1 cellular context compared by ENCODE assay signal in the genomic region with DNA sequence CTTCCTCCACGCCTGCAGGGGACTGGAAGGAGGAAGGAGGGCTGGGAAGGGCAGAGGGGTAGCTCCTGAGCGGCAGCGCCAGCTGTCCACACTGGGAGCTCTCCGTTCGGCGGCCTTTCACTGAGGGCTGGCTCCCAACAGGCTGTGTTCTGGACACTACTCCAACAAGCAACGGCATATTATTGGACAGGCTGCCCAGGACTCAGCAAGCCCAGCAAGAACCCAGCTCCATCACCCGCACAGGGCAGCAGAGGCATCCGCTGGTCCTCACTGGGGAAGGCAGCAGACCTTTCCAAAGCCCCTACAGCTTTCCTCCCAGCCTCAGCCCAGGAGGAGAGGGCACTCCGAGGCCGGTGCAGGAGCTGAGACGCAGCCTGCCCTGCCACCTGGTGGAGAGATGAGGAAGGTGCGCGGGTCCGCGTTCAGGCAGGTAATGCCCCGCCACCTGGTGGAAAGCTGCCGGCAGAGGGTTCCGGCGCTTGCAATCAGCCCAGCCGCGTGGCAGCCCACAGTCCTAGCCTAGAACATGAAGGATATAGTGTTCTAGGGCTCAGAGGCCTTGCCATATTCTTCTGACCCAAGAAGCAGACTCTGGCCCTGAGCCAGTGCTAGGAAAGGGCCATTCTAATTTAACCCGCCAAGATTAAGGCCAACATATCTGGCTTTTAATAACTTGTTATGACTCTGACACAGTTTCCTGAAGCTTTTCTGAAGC.
TF ChIP-seq lines count a peak whose summit lies in the region.

No MANE protein-coding gene starts in this region.

TF ChIP-seq in HepG2, 621 proteins besides CTCF, POLR2A, EP300 and RAD21 (continued from another document and continues in another):
- TF ChIP-seq, protein P1, sequence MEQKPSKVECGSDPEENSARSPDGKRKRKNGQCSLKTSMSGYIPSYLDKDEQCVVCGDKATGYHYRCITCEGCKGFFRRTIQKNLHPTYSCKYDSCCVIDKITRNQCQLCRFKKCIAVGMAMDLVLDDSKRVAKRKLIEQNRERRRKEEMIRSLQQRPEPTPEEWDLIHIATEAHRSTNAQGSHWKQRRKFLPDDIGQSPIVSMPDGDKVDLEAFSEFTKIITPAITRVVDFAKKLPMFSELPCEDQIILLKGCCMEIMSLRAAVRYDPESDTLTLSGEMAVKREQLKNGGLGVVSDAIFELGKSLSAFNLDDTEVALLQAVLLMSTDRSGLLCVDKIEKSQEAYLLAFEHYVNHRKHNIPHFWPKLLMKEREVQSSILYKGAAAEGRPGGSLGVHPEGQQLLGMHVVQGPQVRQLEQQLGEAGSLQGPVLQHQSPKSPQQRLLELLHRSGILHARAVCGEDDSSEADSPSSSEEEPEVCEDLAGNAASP (CRISPR knock-in tag; IDR thresholded peaks at IDR 0.05; ENCODE audit: borderline replicate concordance), result peak; percentile 53; the same call in 1 of the 2 replicates
- TF ChIP-seq DNMT1 (CRISPR knock-in tag; IDR thresholded peaks at IDR 0.05) (peak; percentile 75; the same call in 1 of the 2 replicates), ADNP (CRISPR knock-in tag; IDR thresholded peaks at IDR 0.05) (no peak), ZNF34 (CRISPR knock-in tag; IDR thresholded peaks at IDR 0.05; ENCODE audit: borderline replicate concordance) (0 out of 2 replicates have a peak, but pooled peaks have one; percentile 59), SMC3 (IDR thresholded peaks at IDR 0.05; ENCODE audit: low read length) (peak; percentile 66; the same call in 1 of the 2 replicates), ZNF792 (CRISPR knock-in tag; IDR thresholded peaks at IDR 0.05) (peak; percentile 53; the same call in 1 of the 2 replicates), NONO (IDR thresholded peaks at IDR 0.05) (no peak), NONO (CRISPR knock-in tag; conservative IDR thresholded peaks at IDR 0.05) (peak; percentile 75), ZNF773 (CRISPR knock-in tag; IDR thresholded peaks at IDR 0.05; ENCODE audit: borderline replicate concordance) (no peak), ZKSCAN5 (CRISPR knock-in tag; IDR thresholded peaks at IDR 0.05) (no peak), ZNF136 (CRISPR knock-in tag; IDR thresholded peaks at IDR 0.05; ENCODE audit: low read depth) (no peak), KLF15 (CRISPR knock-in tag; IDR thresholded peaks at IDR 0.05; ENCODE audit: borderline replicate concordance) (no peak), MAZ (IDR thresholded peaks at IDR 0.05; ENCODE audit: borderline replicate concordance, low read depth, low read length) (no peak), MAZ (CRISPR knock-in tag; IDR thresholded peaks at IDR 0.05; ENCODE audit: low read depth) (peak; percentile 44; the same call in 1 of the 2 replicates), ZFP37 (CRISPR knock-in tag; IDR thresholded peaks at IDR 0.05; ENCODE audit: borderline replicate concordance) (no peak), JUND (CRISPR knock-in tag; IDR thresholded peaks at IDR 0.05) (no peak), NFKBIZ (CRISPR knock-in tag; IDR thresholded peaks at IDR 0.05) (no peak), ZNF563 (CRISPR knock-in tag; IDR thresholded peaks at IDR 0.05) (no peak), KLF12 (CRISPR knock-in tag; IDR thresholded peaks at IDR 0.05; ENCODE audit: borderline replicate concordance) (0 out of 2 replicates have a peak, but pooled peaks have one; percentile 22), RXRA (CRISPR knock-in tag; IDR thresholded peaks at IDR 0.05) (peak; percentile 48; the same call in 1 of the 2 replicates), BRCA1 (CRISPR knock-in tag; IDR thresholded peaks at IDR 0.05) (no peak), SMAD9 (CRISPR knock-in tag; IDR thresholded peaks at IDR 0.05) (no peak), YEATS4 (CRISPR knock-in tag; IDR thresholded peaks at IDR 0.05; ENCODE audit: borderline replicate concordance) (no peak), FOXA1 (IDR thresholded peaks at IDR 0.05) (no peak), FOXA1 (CRISPR knock-in tag; IDR thresholded peaks at IDR 0.05) (0 out of 2 replicates have a peak, but pooled peaks have one; percentile 30), CHD4 (IDR thresholded peaks at IDR 0.05; ENCODE audit: borderline replicate concordance, low read length) (no peak)
- TF ChIP-seq, protein P2, sequence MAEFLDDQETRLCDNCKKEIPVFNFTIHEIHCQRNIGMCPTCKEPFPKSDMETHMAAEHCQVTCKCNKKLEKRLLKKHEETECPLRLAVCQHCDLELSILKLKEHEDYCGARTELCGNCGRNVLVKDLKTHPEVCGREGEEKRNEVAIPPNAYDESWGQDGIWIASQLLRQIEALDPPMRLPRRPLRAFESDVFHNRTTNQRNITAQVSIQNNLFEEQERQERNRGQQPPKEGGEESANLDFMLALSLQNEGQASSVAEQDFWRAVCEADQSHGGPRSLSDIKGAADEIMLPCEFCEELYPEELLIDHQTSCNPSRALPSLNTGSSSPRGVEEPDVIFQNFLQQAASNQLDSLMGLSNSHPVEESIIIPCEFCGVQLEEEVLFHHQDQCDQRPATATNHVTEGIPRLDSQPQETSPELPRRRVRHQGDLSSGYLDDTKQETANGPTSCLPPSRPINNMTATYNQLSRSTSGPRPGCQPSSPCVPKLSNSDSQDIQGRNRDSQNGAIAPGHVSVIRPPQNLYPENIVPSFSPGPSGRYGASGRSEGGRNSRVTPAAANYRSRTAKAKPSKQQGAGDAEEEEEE (CRISPR knock-in tag; IDR thresholded peaks at IDR 0.05; ENCODE audit: borderline replicate concordance), result 0 out of 2 replicates have a peak, but pooled peaks have one; percentile 31
- TF ChIP-seq, protein P3, sequence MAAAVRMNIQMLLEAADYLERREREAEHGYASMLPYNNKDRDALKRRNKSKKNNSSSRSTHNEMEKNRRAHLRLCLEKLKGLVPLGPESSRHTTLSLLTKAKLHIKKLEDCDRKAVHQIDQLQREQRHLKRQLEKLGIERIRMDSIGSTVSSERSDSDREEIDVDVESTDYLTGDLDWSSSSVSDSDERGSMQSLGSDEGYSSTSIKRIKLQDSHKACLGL (CRISPR knock-in tag; IDR thresholded peaks at IDR 0.05), result no peak
- TF ChIP-seq, protein P4, sequence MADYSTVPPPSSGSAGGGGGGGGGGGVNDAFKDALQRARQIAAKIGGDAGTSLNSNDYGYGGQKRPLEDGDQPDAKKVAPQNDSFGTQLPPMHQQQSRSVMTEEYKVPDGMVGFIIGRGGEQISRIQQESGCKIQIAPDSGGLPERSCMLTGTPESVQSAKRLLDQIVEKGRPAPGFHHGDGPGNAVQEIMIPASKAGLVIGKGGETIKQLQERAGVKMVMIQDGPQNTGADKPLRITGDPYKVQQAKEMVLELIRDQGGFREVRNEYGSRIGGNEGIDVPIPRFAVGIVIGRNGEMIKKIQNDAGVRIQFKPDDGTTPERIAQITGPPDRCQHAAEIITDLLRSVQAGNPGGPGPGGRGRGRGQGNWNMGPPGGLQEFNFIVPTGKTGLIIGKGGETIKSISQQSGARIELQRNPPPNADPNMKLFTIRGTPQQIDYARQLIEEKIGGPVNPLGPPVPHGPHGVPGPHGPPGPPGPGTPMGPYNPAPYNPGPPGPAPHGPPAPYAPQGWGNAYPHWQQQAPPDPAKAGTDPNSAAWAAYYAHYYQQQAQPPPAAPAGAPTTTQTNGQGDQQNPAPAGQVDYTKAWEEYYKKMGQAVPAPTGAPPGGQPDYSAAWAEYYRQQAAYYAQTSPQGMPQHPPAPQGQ (CRISPR knock-in tag; IDR thresholded peaks at IDR 0.05; ENCODE audit: borderline replicate concordance), result no peak
- TF ChIP-seq, protein P5, sequence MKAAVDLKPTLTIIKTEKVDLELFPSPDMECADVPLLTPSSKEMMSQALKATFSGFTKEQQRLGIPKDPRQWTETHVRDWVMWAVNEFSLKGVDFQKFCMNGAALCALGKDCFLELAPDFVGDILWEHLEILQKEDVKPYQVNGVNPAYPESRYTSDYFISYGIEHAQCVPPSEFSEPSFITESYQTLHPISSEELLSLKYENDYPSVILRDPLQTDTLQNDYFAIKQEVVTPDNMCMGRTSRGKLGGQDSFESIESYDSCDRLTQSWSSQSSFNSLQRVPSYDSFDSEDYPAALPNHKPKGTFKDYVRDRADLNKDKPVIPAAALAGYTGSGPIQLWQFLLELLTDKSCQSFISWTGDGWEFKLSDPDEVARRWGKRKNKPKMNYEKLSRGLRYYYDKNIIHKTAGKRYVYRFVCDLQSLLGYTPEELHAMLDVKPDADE (CRISPR knock-in tag; IDR thresholded peaks at IDR 0.05), result no peak
- TF ChIP-seq, protein P6, sequence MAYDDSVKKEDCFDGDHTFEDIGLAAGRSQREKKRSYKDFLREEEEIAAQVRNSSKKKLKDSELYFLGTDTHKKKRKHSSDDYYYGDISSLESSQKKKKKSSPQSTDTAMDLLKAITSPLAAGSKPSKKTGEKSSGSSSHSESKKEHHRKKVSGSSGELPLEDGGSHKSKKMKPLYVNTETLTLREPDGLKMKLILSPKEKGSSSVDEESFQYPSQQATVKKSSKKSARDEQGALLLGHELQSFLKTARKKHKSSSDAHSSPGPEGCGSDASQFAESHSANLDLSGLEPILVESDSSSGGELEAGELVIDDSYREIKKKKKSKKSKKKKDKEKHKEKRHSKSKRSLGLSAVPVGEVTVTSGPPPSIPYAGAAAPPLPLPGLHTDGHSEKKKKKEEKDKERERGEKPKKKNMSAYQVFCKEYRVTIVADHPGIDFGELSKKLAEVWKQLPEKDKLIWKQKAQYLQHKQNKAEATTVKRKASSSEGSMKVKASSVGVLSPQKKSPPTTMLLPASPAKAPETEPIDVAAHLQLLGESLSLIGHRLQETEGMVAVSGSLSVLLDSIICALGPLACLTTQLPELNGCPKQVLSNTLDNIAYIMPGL (CRISPR knock-in tag; IDR thresholded peaks at IDR 0.05; ENCODE audit: borderline replicate concordance in 1 of 2, low read depth in 1 of 2), result peak; percentile 93 to 97
- TF ChIP-seq, protein P7, sequence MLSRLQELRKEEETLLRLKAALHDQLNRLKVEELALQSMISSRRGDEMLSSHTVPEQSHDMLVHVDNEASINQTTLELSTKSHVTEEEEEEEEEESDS (CRISPR knock-in tag; IDR thresholded peaks at IDR 0.05; ENCODE audit: borderline replicate concordance), result no peak
- TF ChIP-seq, protein P8, sequence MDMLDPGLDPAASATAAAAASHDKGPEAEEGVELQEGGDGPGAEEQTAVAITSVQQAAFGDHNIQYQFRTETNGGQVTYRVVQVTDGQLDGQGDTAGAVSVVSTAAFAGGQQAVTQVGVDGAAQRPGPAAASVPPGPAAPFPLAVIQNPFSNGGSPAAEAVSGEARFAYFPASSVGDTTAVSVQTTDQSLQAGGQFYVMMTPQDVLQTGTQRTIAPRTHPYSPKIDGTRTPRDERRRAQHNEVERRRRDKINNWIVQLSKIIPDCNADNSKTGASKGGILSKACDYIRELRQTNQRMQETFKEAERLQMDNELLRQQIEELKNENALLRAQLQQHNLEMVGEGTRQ (IDR thresholded peaks at IDR 0.05; ENCODE audit: low read depth, low read length), result no peak
- TF ChIP-seq, protein P8 (CRISPR knock-in tag; IDR thresholded peaks at IDR 0.05; ENCODE audit: borderline replicate concordance), result no peak
- TF ChIP-seq, protein P9, sequence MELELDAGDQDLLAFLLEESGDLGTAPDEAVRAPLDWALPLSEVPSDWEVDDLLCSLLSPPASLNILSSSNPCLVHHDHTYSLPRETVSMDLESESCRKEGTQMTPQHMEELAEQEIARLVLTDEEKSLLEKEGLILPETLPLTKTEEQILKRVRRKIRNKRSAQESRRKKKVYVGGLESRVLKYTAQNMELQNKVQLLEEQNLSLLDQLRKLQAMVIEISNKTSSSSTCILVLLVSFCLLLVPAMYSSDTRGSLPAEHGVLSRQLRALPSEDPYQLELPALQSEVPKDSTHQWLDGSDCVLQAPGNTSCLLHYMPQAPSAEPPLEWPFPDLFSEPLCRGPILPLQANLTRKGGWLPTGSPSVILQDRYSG (CRISPR knock-in tag; IDR thresholded peaks at IDR 0.05), result no peak
